ENCODE assay signal across 18 cellular contexts in genomic region chr15:52150043-52150825, GRCh38. TPM values are rescaled to one million over a fixed set of nuclear protein-coding genes. Genes with fewer than 3 reads are reported as not detected.
"Had no signal": no experiment of that assay in that cellular context is flagged by ENCODE, and none has a peak within 500 bp of the region (broad histone marks: within the 10 kb centered on the region; RNA-seq: fewer than 3 reads in every experiment).

No MANE protein-coding gene starts in this region.

- ATAC-seq: activated T-cell treated with anti-CD3 and anti-CD28 coated beads, Interleukin-2, amount 50 U/mL, for 4 hours; effector memory CD8-positive, alpha-beta T cell; stimulated activated naive CD8-positive, alpha-beta T cell treated with anti-CD3 and anti-CD28 coated beads, Interleukin-15, Interleukin-2, amounts not matched to agents 100 U/mL and 50 U/mL, for 24 hours had no signal

- DNase-seq: activated naive CD4-positive, alpha-beta T cell treated with Interleukin-2 at 50 U/mL for 16 hours; activated naive CD8-positive, alpha-beta T cell treated with anti-CD3 and anti-CD28 coated beads for 36 hours; activated T-cell treated with anti-CD3 and anti-CD28 coated beads, Interleukin-2, amount 50 U/mL, for 4 hours; effector memory CD8-positive, alpha-beta T cell; hypothalamus; nephron progenitor cell; nucleus accumbens; sigmoid colon; stimulated activated CD4-positive, alpha-beta T cell treated with anti-CD3 and anti-CD28 coated beads, Interleukin-2, amount 100 ng/mL, for 48 hours; stimulated activated CD8-positive, alpha-beta memory T cell treated with anti-CD3 and anti-CD28 coated beads, Interleukin-4, amount 100 ng/mL, for 48 hours; stimulated activated naive CD8-positive, alpha-beta T cell treated with anti-CD3 and anti-CD28 coated beads, Interleukin-15, Interleukin-2, amounts not matched to agents 100 U/mL and 50 U/mL, for 24 hours; substantia nigra; thyroid gland had no signal

- H3K4me3 ChIP-seq: esophagus muscularis mucosa, sigmoid colon, thyroid gland had no signal

- H3K27ac ChIP-seq: esophagus muscularis mucosa, sigmoid colon, thyroid gland had no signal

- H3K9me3 ChIP-seq: esophagus muscularis mucosa, sigmoid colon, thyroid gland had no signal

- H3K4me3 Mint-ChIP-seq: activated naive CD8-positive, alpha-beta T cell treated with anti-CD3 and anti-CD28 coated beads for 36 hours; activated T-cell treated with anti-CD3 and anti-CD28 coated beads, Interleukin-2, amount 50 U/mL, for 4 hours; central memory CD8-positive, alpha-beta T cell; effector memory CD8-positive, alpha-beta T cell; nephron progenitor cell; T-helper 2 cell treated with Interferon-gamma antibody and Interleukin-4, amounts not matched to agents 5 μg/mL and 100 μg/mL, for 36 hours had no signal

- H3K4me1 Mint-ChIP-seq: activated naive CD8-positive, alpha-beta T cell treated with anti-CD3 and anti-CD28 coated beads for 36 hours; nephron progenitor cell had no signal

- H3K27me3 Mint-ChIP-seq: activated naive CD8-positive, alpha-beta T cell treated with anti-CD3 and anti-CD28 coated beads for 36 hours; central memory CD8-positive, alpha-beta T cell; effector memory CD8-positive, alpha-beta T cell had no signal

- H3K9me3 Mint-ChIP-seq: activated naive CD8-positive, alpha-beta T cell treated with anti-CD3 and anti-CD28 coated beads for 36 hours; activated T-cell treated with anti-CD3 and anti-CD28 coated beads, Interleukin-2, amount 50 U/mL, for 4 hours; central memory CD8-positive, alpha-beta T cell; effector memory CD8-positive, alpha-beta T cell; T-helper 2 cell treated with Interferon-gamma antibody and Interleukin-4, amounts not matched to agents 5 μg/mL and 100 μg/mL, for 36 hours had no signal

- H3K4me1 ChIP-seq: esophagus muscularis mucosa, sigmoid colon, thyroid gland had no signal

- H3K27me3 ChIP-seq: esophagus muscularis mucosa, sigmoid colon, thyroid gland had no signal

- H3K27ac Mint-ChIP-seq: activated naive CD8-positive, alpha-beta T cell treated with anti-CD3 and anti-CD28 coated beads for 36 hours; nephron progenitor cell; T-helper 2 cell treated with Interferon-gamma antibody and Interleukin-4, amounts not matched to agents 5 μg/mL and 100 μg/mL, for 36 hours had no signal

RNA-seq across cellular contexts. Expression of gene BCL2L10, which starts 37.7 kb away (rescaled TPM):
- total RNA-seq: activated naive CD8-positive, alpha-beta T cell treated with anti-CD3 and anti-CD28 coated beads for 36 hours; astrocyte; myocyte had no signal
